In genomic region chr7:101902680-101903504, GRCh38 we compare ENCODE assay signal across 1 cellular context.
TF ChIP-seq lines count a peak whose summit lies in the region.

No MANE protein-coding gene starts in this region.

TF ChIP-seq in K562, 482 proteins besides CTCF, POLR2A, EP300 and RAD21 (continued from another document and continues in another):
- no peak for TF ChIP-seq ZBTB5 (IDR thresholded peaks at IDR 0.05)
- no peak for TF ChIP-seq ZBTB49 (CRISPR knock-in tag; IDR thresholded peaks at IDR 0.05; ENCODE audit: borderline replicate concordance)
- no peak for TF ChIP-seq ARID3A (IDR thresholded peaks at IDR 0.05; ENCODE audit: borderline replicate concordance, low read depth, low read length)
- TF ChIP-seq TEAD2 (tag; IDR thresholded peaks at IDR 0.05): no peak
- TF ChIP-seq TSC22D4 (tag; IDR thresholded peaks at IDR 0.05): no peak
- TF ChIP-seq IRF1 (CRISPR knock-in tag; IDR thresholded peaks at IDR 0.05; ENCODE audit: borderline replicate concordance): no peak
- TF ChIP-seq EZH2 (IDR thresholded peaks at IDR 0.05; ENCODE audit: borderline replicate concordance, low read depth, low read length): no peak
- TF ChIP-seq ZBTB1 (CRISPR knock-in tag; IDR thresholded peaks at IDR 0.05; ENCODE audit: borderline replicate concordance, low read depth): no peak
- TF ChIP-seq ZNF778 (CRISPR knock-in tag; IDR thresholded peaks at IDR 0.05): no peak
- no peak; the same call in 1 of the 2 replicates for TF ChIP-seq CREB3 (tag; conservative IDR thresholded peaks at IDR 0.05; ENCODE audit: low read depth)
- TF ChIP-seq LCOR (CRISPR knock-in tag; IDR thresholded peaks at IDR 0.05): 0 out of 2 replicates have a peak, but pooled peaks have one; percentile 54
- no peak for TF ChIP-seq NELFE (IDR thresholded peaks at IDR 0.05; ENCODE audit: insufficient read depth, insufficient read length)
- TF ChIP-seq HNRNPK (IDR thresholded peaks at IDR 0.05; ENCODE audit: low read depth, low read length, poor library complexity, severe bottlenecking): no peak
- no peak for TF ChIP-seq ZMIZ1 (IDR thresholded peaks at IDR 0.05; ENCODE audit: low read depth in 2 of 2, low read length in 2 of 2)
- TF ChIP-seq ZNF165 (CRISPR knock-in tag; IDR thresholded peaks at IDR 0.05; ENCODE audit: borderline replicate concordance): no peak
- no peak for TF ChIP-seq MAFF (IDR thresholded peaks at IDR 0.05; ENCODE audit: low read length)
- no peak for TF ChIP-seq DIDO1 (tag; IDR thresholded peaks at IDR 0.05; ENCODE audit: low read depth)
- peak; percentile 68; the same call in 1 of the 2 replicates for TF ChIP-seq GTF2E2 (tag; IDR thresholded peaks at IDR 0.05)
- peak; percentile 99 for TF ChIP-seq BCOR (IDR thresholded peaks at IDR 0.05)
- peak; percentile 64; the same call in 1 of the 2 replicates for TF ChIP-seq MITF (IDR thresholded peaks at IDR 0.05)
- TF ChIP-seq FOXA1 (IDR thresholded peaks at IDR 0.05; ENCODE audit: borderline replicate concordance): no peak
- no peak for TF ChIP-seq NCOA4 (IDR thresholded peaks at IDR 0.05; ENCODE audit: partially characterized antibody)
- peak; percentile 86 for TF ChIP-seq KLF16 (IDR thresholded peaks at IDR 0.05)
- TF ChIP-seq STAT5B (CRISPR knock-in tag; IDR thresholded peaks at IDR 0.05): no peak
- no peak for TF ChIP-seq ZNF134 (CRISPR knock-in tag; conservative IDR thresholded peaks at IDR 0.05)
- TF ChIP-seq KDM1A (IDR thresholded peaks at IDR 0.05): peak; percentile 90 to 91
- TF ChIP-seq ILK (tag; IDR thresholded peaks at IDR 0.05; ENCODE audit: borderline replicate concordance, low read depth): no peak
- TF ChIP-seq SNRNP70 (optimal IDR thresholded peaks at IDR 0.05; ENCODE audit: low read depth, low read length): no peak
- no peak for TF ChIP-seq SRSF1 (IDR thresholded peaks at IDR 0.05; ENCODE audit: low read depth, low read length)
- peak; percentile 96 for TF ChIP-seq SMARCE1 (IDR thresholded peaks at IDR 0.05)
- no peak; a peak in 1 of 4 replicates for TF ChIP-seq FOXA3 (CRISPR knock-in tag; conservative IDR thresholded peaks at IDR 0.05 in 1 of 2, IDR thresholded peaks at IDR 0.05 in 1 of 2)
- TF ChIP-seq NFIC (IDR thresholded peaks at IDR 0.05): peak; percentile 69
- no peak for TF ChIP-seq POLR2H (tag; IDR thresholded peaks at IDR 0.05; ENCODE audit: low read depth)
- no peak for TF ChIP-seq GABPB2 (CRISPR knock-in tag; conservative IDR thresholded peaks at IDR 0.05)
- TF ChIP-seq NFRKB (IDR thresholded peaks at IDR 0.05; ENCODE audit: low read depth): peak; percentile 89
- no peak for TF ChIP-seq SNAPC5 (CRISPR knock-in tag; IDR thresholded peaks at IDR 0.05)
- no peak for TF ChIP-seq NR2F6 (CRISPR knock-in tag; IDR thresholded peaks at IDR 0.05)
- no peak for TF ChIP-seq ZNF445 (CRISPR knock-in tag; IDR thresholded peaks at IDR 0.05; ENCODE audit: low read depth)
- no peak for TF ChIP-seq HIVEP1 (CRISPR knock-in tag; IDR thresholded peaks at IDR 0.05)
- no peak for TF ChIP-seq ZNF507 (tag; conservative IDR thresholded peaks at IDR 0.05)
- no peak; the same call in 1 of the 2 replicates for TF ChIP-seq BACH1 (tag; IDR thresholded peaks at IDR 0.05)
- no peak for TF ChIP-seq ERF (CRISPR knock-in tag; IDR thresholded peaks at IDR 0.05)
- TF ChIP-seq ZKSCAN8 (CRISPR knock-in tag; IDR thresholded peaks at IDR 0.05): no peak
- TF ChIP-seq MXD1 (CRISPR knock-in tag; IDR thresholded peaks at IDR 0.05; ENCODE audit: borderline replicate concordance, poor library complexity, severe bottlenecking): no peak
- no peak for TF ChIP-seq ZNF140 (CRISPR knock-in tag; IDR thresholded peaks at IDR 0.05)
- TF ChIP-seq TOE1 (IDR thresholded peaks at IDR 0.05; ENCODE audit: borderline replicate concordance): peak; percentile 45; the same call in 1 of the 2 replicates
- no peak for TF ChIP-seq TOE1 (CRISPR knock-in tag; IDR thresholded peaks at IDR 0.05; ENCODE audit: borderline replicate concordance, low read depth)
- TF ChIP-seq L3MBTL2 (IDR thresholded peaks at IDR 0.05): peak; percentile 75
- TF ChIP-seq COPS2 (conservative IDR thresholded peaks at IDR 0.05): no peak
- peak; percentile 13 for TF ChIP-seq NUFIP1 (IDR thresholded peaks at IDR 0.05; ENCODE audit: partially characterized antibody)
- TF ChIP-seq CEBPZ (IDR thresholded peaks at IDR 0.05; ENCODE audit: borderline replicate concordance, low read depth, low read length): no peak
- TF ChIP-seq NFIX (CRISPR knock-in tag; IDR thresholded peaks at IDR 0.05; ENCODE audit: low read depth): no peak
- no peak for TF ChIP-seq PKNOX1 (IDR thresholded peaks at IDR 0.05)
